ENCODE assay signal across 8 cellular contexts in genomic region chr11:75349540-75350116, GRCh38. TPM values are rescaled to one million over a fixed set of nuclear protein-coding genes. Genes with fewer than 3 reads are reported as not detected.
DNase-seq lines count a peak whose midpoint lies in the region; ATAC-seq and TF ChIP-seq lines count a peak whose summit lies in the region.

No MANE protein-coding gene starts in this region.

- no peaks in the 10 kb centered on the region for H3K9me3 Mint-ChIP-seq in natural killer cell

- H3K9ac ChIP-seq in BLaER1: peak overlapping the region; percentile 93

- H3K36me3 Mint-ChIP-seq in natural killer cell: no peaks in the 10 kb centered on the region

- peak overlapping the region; percentile 97 for H3K4me3 Mint-ChIP-seq in natural killer cell

- H3K9me3 ChIP-seq in BLaER1 (no peaks in the 10 kb centered on the region), ectodermal cell (ENCODE audit: control insufficient read depth, low read length) (no peaks in the 10 kb centered on the region)

- peaks cover 70 to 89% of the 10 kb centered on the region in 2 donors for H3K4me1 Mint-ChIP-seq in natural killer cell

- TF ChIP-seq CTCF in natural killer cell (IDR thresholded peaks at IDR 0.05): no peak

- WGBS in ectodermal cell, 2 experiments: 54 to 56% methylated on average over 4 of the region's 4 CpGs

- H3K4me2 ChIP-seq in BLaER1: peak overlapping the region; percentile 93

- peak; percentile 41 for DNase-seq in NOMO-1 treated with DMSO at 0.1 percent for 48 hours (lab: John Stamatoyannopoulos, UW; ENCODE audit: unreplicated experiment)
- no peak for DNase-seq in natural killer cell
- no peak for DNase-seq in H7

- H3K4me1 ChIP-seq in BLaER1 (peaks cover 76% of the 10 kb centered on the region), ectodermal cell (ENCODE audit: control insufficient read depth, insufficient read depth, low read length) (peaks cover 40% of the 10 kb centered on the region)

- no peaks in the 10 kb centered on the region for H3K27me3 Mint-ChIP-seq in natural killer cell (ENCODE audit: low read depth in 2 of 2)

- no peak for ATAC-seq in natural killer cell
- no peak for ATAC-seq in HG02981 (IDR thresholded peaks at IDR 0.05; ENCODE audit: unreplicated experiment)
- ATAC-seq in HG02884 (IDR thresholded peaks at IDR 0.05; ENCODE audit: unreplicated experiment): no peak
- ATAC-seq in HG03095 (IDR thresholded peaks at IDR 0.05; ENCODE audit: unreplicated experiment): no peak

- peaks cover 6% of the 10 kb centered on the region; the same call in 1 of the 2 replicates for H4K20me1 ChIP-seq in BLaER1

- peak overlapping the region; percentile 92 to 94 for H3K27ac Mint-ChIP-seq in natural killer cell

- H3K27me3 ChIP-seq in BLaER1 (no peaks in the 10 kb centered on the region), ectodermal cell (ENCODE audit: control insufficient read depth, insufficient read depth, low read length, poor library complexity, severe bottlenecking) (peaks cover 29% of the 10 kb centered on the region), H7 (ENCODE audit: control insufficient read depth, insufficient read depth, low read length) (peaks cover 6% of the 10 kb centered on the region; the same call in 1 of the 2 replicates)

- H3K36me3 ChIP-seq in BLaER1: 0 out of 2 replicates have a peak, but pooled peaks cover 10% of the 10 kb centered on the region
- H3K36me3 ChIP-seq in ectodermal cell (ENCODE audit: control insufficient read depth, insufficient read depth, low read length): no peaks in the 10 kb centered on the region
- H3K36me3 ChIP-seq in H7 (replicated peaks; ENCODE audit: control insufficient read depth, insufficient read depth, low read length): no peaks in the 10 kb centered on the region

- H3K4me3 ChIP-seq in BLaER1 (peak overlapping the region; percentile 89), ectodermal cell (ENCODE audit: insufficient read depth, low read depth, low read length) (no peak overlapping the region), H7 (ENCODE audit: insufficient read depth, low read depth, low read length) (no peak overlapping the region)

- intact Hi-C loops in natural killer cell (cut with micrococcal nuclease): no loop called here

- H3K27ac ChIP-seq in BLaER1 (peak overlapping the region; percentile 96), ectodermal cell (ENCODE audit: insufficient read depth, low read depth, low read length, poor library complexity, severe bottlenecking) (peak overlapping the region; percentile 18)

RNA-seq across cellular contexts. Expression of gene ARRB1, which starts 1.8 kb away (rescaled TPM):
- 5.0 TPM for polyA plus RNA-seq in ectodermal cell (2013, experiment 1 of 4)
- polyA plus RNA-seq in ectodermal cell (2013, experiment 2 of 4): 5.5 TPM
- 3.5 TPM for polyA plus RNA-seq in ectodermal cell (2013, experiment 3 of 4)
- 3.9 TPM for polyA plus RNA-seq in ectodermal cell (2013, experiment 4 of 4)
- 100 to 1,000 TPM; 128 to 200 (median 174) TPM for total RNA-seq in natural killer cell
- 110 and 116 TPM in 2 replicates for total RNA-seq in H7 (2014; rRNA removed; shearing (Covaris generic))

RNA-seq across cellular contexts. Expression of gene RPS3, which starts 49.7 kb away (rescaled TPM):
- polyA plus RNA-seq in ectodermal cell (2013, experiment 1 of 4): 3,603 TPM
- polyA plus RNA-seq in ectodermal cell (2013, experiment 2 of 4): 3,682 TPM
- polyA plus RNA-seq in ectodermal cell (2013, experiment 3 of 4): 3,548 TPM
- 4,018 TPM for polyA plus RNA-seq in ectodermal cell (2013, experiment 4 of 4)
- 1,000 to 10,000 TPM; 2,027 to 2,376 (median 2,290) TPM for total RNA-seq in natural killer cell
- 2,195 and 2,298 TPM in 2 replicates for total RNA-seq in H7 (2014; rRNA removed; shearing (Covaris generic))
